24 cellular contexts compared by ENCODE assay signal in genomic region chr11:110952150-110952549, GRCh38.
DNase-seq lines count a peak whose midpoint lies in the region; ATAC-seq, FAIRE-seq and TF ChIP-seq lines count a peak whose summit lies in the region.
"Had no signal": no experiment of that assay in that cellular context is flagged by ENCODE, and none has a peak within 500 bp of the region (broad histone marks: within the 10 kb centered on the region; RNA-seq: fewer than 3 reads in every experiment).

No MANE protein-coding gene starts in this region.

- no peaks in the 10 kb centered on the region for H3K36me3 Mint-ChIP-seq in activated T-helper 2 cell treated with anti-CD3 and anti-CD28 coated beads, Interferon-gamma antibody, Interleukin-2, Interleukin-4, amounts not matched to agents 10 μg/mL and 5 μg/mL and 100 μg/mL, durations not matched to agents 14 hours and 24 hours and 36 hours (ENCODE audit: low read depth)
- H3K36me3 Mint-ChIP-seq in activated naive CD4-positive, alpha-beta T cell treated with anti-CD3 and anti-CD28 coated beads, Interleukin-2, amount 10 ng/mL, durations not matched to agents 7 days and 5 days = no peaks in the 10 kb centered on the region
- H3K36me3 Mint-ChIP-seq: activated naive CD4-positive, alpha-beta T cell treated with anti-CD3 and anti-CD28 coated beads, Interleukin-2, amount 50 U/mL, for 72 hours had no signal

- H3K4me3 ChIP-seq in GM12865 (ENCODE audit: low read depth, low read length) = no peak overlapping the region
- H3K4me3 ChIP-seq: BLaER1 treated with 17β-estradiol and CSF1 and Interleukin-3, amounts not matched to agents 10 nM and 100 nM had no signal

- no peaks in the 10 kb centered on the region for H3K4me1 Mint-ChIP-seq in activated T-helper 2 cell treated with anti-CD3 and anti-CD28 coated beads, Interferon-gamma antibody, Interleukin-2, Interleukin-4, amounts not matched to agents 10 μg/mL and 5 μg/mL and 100 μg/mL, durations not matched to agents 14 hours and 24 hours and 36 hours (ENCODE audit: low read depth)
- H3K4me1 Mint-ChIP-seq in activated naive CD4-positive, alpha-beta T cell treated with anti-CD3 and anti-CD28 coated beads, Interleukin-2, amount 10 ng/mL, durations not matched to agents 7 days and 5 days = no peaks in the 10 kb centered on the region
- H3K4me1 Mint-ChIP-seq: activated CD4-positive, alpha-beta T cell treated with anti-CD3 and anti-CD28 coated beads, Interleukin-2, amount 10 ng/mL, durations not matched to agents 7 days and 5 days; neural crest cell had no signal

- FAIRE-seq in GM19239 (lab: Jason Lieb, UNC) (peak; percentile 18), colon (lab: Jason Lieb, UNC) (peak; percentile 14)
- FAIRE-seq: endothelial cell of umbilical vein had no signal

- DNase-seq in GM12865 (ENCODE audit: low read depth) = peak; percentile 33
- no peak for DNase-seq in GM19239 (ENCODE audit: insufficient read length, low spot score)
- no peak for DNase-seq in sciatic nerve (ENCODE audit: low spot score)
- no peak for DNase-seq in activated T-helper 2 cell treated with anti-CD3 and anti-CD28 coated beads, Interferon-gamma antibody, Interleukin-2, Interleukin-4, amounts not matched to agents 10 μg/mL and 5 μg/mL and 100 μg/mL, durations not matched to agents 14 hours and 24 hours and 36 hours (ENCODE audit: low spot score)
- no peak for DNase-seq in activated naive CD4-positive, alpha-beta T cell treated with anti-CD3 and anti-CD28 coated beads, Interleukin-2, amount 10 ng/mL, durations not matched to agents 7 days and 5 days
- DNase-seq: activated CD4-positive, alpha-beta T cell treated with anti-CD3 and anti-CD28 coated beads, Interleukin-2, amount 10 ng/mL, durations not matched to agents 7 days and 5 days; aorta; caudate nucleus; dermis blood vessel endothelial cell; hypothalamus; IMR-90; NCI-H1930; NCI-H2227 treated with DMSO at 0.1 percent for 48 hours; stimulated activated CD8-positive, alpha-beta memory T cell treated with anti-CD3 and anti-CD28 coated beads, Interleukin-4, amount 100 ng/mL, for 48 hours; substantia nigra had no signal

- no peaks in the 10 kb centered on the region for H3K27me3 Mint-ChIP-seq in activated T-helper 2 cell treated with anti-CD3 and anti-CD28 coated beads, Interferon-gamma antibody, Interleukin-2, Interleukin-4, amounts not matched to agents 10 μg/mL and 5 μg/mL and 100 μg/mL, durations not matched to agents 14 hours and 24 hours and 36 hours (ENCODE audit: low read depth)
- H3K27me3 Mint-ChIP-seq in activated naive CD4-positive, alpha-beta T cell treated with anti-CD3 and anti-CD28 coated beads, Interleukin-2, amount 10 ng/mL, durations not matched to agents 7 days and 5 days = no peaks in the 10 kb centered on the region
- H3K27me3 Mint-ChIP-seq: activated CD4-positive, alpha-beta T cell treated with anti-CD3 and anti-CD28 coated beads, Interleukin-2, amount 10 ng/mL, durations not matched to agents 7 days and 5 days had no signal

- CTCF ChIA-PET in activated naive CD4-positive, alpha-beta T cell treated with anti-CD3 and anti-CD28 coated beads, Interleukin-2, amount 10 ng/mL, durations not matched to agents 7 days and 5 days (lab: Charles Lee) = interaction anchor here (1.2 kb wide), 1 partner anchor 10 kb away, joined by 3 read pairs; no protein-coding TSS in a partner anchor

- H3K9me3 Mint-ChIP-seq in activated T-helper 2 cell treated with anti-CD3 and anti-CD28 coated beads, Interferon-gamma antibody, Interleukin-2, Interleukin-4, amounts not matched to agents 10 μg/mL and 5 μg/mL and 100 μg/mL, durations not matched to agents 14 hours and 24 hours and 36 hours = no peaks in the 10 kb centered on the region
- H3K9me3 Mint-ChIP-seq in activated naive CD4-positive, alpha-beta T cell treated with anti-CD3 and anti-CD28 coated beads, Interleukin-2, amount 10 ng/mL, durations not matched to agents 7 days and 5 days = no peaks in the 10 kb centered on the region
- H3K9me3 Mint-ChIP-seq: activated CD4-positive, alpha-beta T cell treated with anti-CD3 and anti-CD28 coated beads, Interleukin-2, amount 10 ng/mL, durations not matched to agents 7 days and 5 days; T-helper 2 cell treated with Interferon-gamma antibody and Interleukin-4, amounts not matched to agents 5 μg/mL and 100 μg/mL, for 36 hours had no signal

- no peak for TF ChIP-seq CTCF in GM12865 (IDR thresholded peaks at IDR 0.05; ENCODE audit: insufficient read depth, low read depth, low read length, missing control alignments)

- ATAC-seq in sciatic nerve = peak; percentile 67
- no peak for ATAC-seq in HG02885 (IDR thresholded peaks at IDR 0.05; ENCODE audit: poor library complexity, unreplicated experiment)
- ATAC-seq: HCT116, left lobe of liver had no signal

- H3K4me3 Mint-ChIP-seq in activated T-helper 2 cell treated with anti-CD3 and anti-CD28 coated beads, Interferon-gamma antibody, Interleukin-2, Interleukin-4, amounts not matched to agents 10 μg/mL and 5 μg/mL and 100 μg/mL, durations not matched to agents 14 hours and 24 hours and 36 hours (ENCODE audit: low read depth) = no peak overlapping the region
- H3K4me3 Mint-ChIP-seq in activated naive CD4-positive, alpha-beta T cell treated with anti-CD3 and anti-CD28 coated beads, Interleukin-2, amount 10 ng/mL, durations not matched to agents 7 days and 5 days = no peak overlapping the region
- H3K4me3 Mint-ChIP-seq: activated CD4-positive, alpha-beta T cell treated with anti-CD3 and anti-CD28 coated beads, Interleukin-2, amount 10 ng/mL, durations not matched to agents 7 days and 5 days; neural crest cell; T-helper 2 cell treated with Interferon-gamma antibody and Interleukin-4, amounts not matched to agents 5 μg/mL and 100 μg/mL, for 36 hours had no signal

- intact Hi-C loops in sciatic nerve (cut with DNase I) = no loop called here
- intact Hi-C loops in activated T-helper 2 cell treated with anti-CD3 and anti-CD28 coated beads, Interferon-gamma antibody, Interleukin-2, Interleukin-4, amounts not matched to agents 10 μg/mL and 5 μg/mL and 100 μg/mL, durations not matched to agents 14 hours and 24 hours and 36 hours (cut with micrococcal nuclease) = no loop called here

- no peak overlapping the region for H3K27ac Mint-ChIP-seq in activated T-helper 2 cell treated with anti-CD3 and anti-CD28 coated beads, Interferon-gamma antibody, Interleukin-2, Interleukin-4, amounts not matched to agents 10 μg/mL and 5 μg/mL and 100 μg/mL, durations not matched to agents 14 hours and 24 hours and 36 hours
- no peak overlapping the region for H3K27ac Mint-ChIP-seq in activated naive CD4-positive, alpha-beta T cell treated with anti-CD3 and anti-CD28 coated beads, Interleukin-2, amount 10 ng/mL, durations not matched to agents 7 days and 5 days
- H3K27ac Mint-ChIP-seq: activated CD4-positive, alpha-beta T cell treated with anti-CD3 and anti-CD28 coated beads, Interleukin-2, amount 10 ng/mL, durations not matched to agents 7 days and 5 days; activated naive CD4-positive, alpha-beta T cell treated with anti-CD3 and anti-CD28 coated beads, Interleukin-2, amount 50 U/mL, for 72 hours; T-helper 2 cell treated with Interferon-gamma antibody and Interleukin-4, amounts not matched to agents 5 μg/mL and 100 μg/mL, for 36 hours had no signal
